ENCODE assay signal across 1 cellular context in the genomic region with DNA sequence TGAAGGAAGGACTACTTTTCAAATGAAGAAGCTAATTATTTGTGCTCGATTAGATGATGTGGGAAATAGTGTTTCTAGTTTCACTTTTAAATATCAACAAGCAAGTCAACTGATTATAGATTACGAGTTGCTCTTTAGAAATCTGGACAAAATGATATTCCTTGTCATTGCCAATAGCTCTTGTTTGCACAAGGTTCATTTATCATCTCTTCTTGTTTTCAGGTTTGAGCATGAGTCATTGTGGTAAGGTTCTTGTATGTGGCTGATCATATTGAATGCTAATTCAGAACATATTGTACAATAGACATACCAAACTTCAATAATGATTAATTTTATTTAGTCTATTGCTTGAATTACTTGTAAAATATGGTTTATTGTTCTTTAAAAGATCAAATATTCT.
A peak's percentile ranks its signal among the peaks of the same experiment; 100 is the strongest.
TF ChIP-seq lines count a peak whose summit lies in the region.

No MANE protein-coding gene starts in this region.

TF ChIP-seq in SK-N-SH, 30 proteins besides CTCF, POLR2A, EP300 and RAD21 (continued from another document):
- peak; percentile 37; the same call in 1 of the 2 replicates for TF ChIP-seq JUND (IDR thresholded peaks at IDR 0.05)
- no peak for TF ChIP-seq POLR2AphosphoS5 (IDR thresholded peaks at IDR 0.05; ENCODE audit: low read depth, low read length)
- no peak for TF ChIP-seq NRF1 (IDR thresholded peaks at IDR 0.05; ENCODE audit: low read depth, low read length)
- TF ChIP-seq TCF12 (IDR thresholded peaks at IDR 0.05) = peak; percentile 66
- TF ChIP-seq, protein P1, sequence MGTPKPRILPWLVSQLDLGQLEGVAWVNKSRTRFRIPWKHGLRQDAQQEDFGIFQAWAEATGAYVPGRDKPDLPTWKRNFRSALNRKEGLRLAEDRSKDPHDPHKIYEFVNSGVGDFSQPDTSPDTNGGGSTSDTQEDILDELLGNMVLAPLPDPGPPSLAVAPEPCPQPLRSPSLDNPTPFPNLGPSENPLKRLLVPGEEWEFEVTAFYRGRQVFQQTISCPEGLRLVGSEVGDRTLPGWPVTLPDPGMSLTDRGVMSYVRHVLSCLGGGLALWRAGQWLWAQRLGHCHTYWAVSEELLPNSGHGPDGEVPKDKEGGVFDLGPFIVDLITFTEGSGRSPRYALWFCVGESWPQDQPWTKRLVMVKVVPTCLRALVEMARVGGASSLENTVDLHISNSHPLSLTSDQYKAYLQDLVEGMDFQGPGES (IDR thresholded peaks at IDR 0.05; ENCODE audit: low read depth, low read length) = no peak
- TF ChIP-seq RCOR1 (IDR thresholded peaks at IDR 0.05; ENCODE audit: low read length) = no peak
- TF ChIP-seq FOSL2 (IDR thresholded peaks at IDR 0.05; ENCODE audit: borderline replicate concordance, low read depth) = peak; percentile 15; the same call in 1 of the 2 replicates
- no peak; the same call in 1 of the 2 replicates for TF ChIP-seq NFIC (IDR thresholded peaks at IDR 0.05; ENCODE audit: borderline replicate concordance)
- no peak for TF ChIP-seq MEF2A (IDR thresholded peaks at IDR 0.05; ENCODE audit: borderline replicate concordance, low read depth)
- no peak for TF ChIP-seq FOXM1 (IDR thresholded peaks at IDR 0.05; ENCODE audit: low read depth)
- TF ChIP-seq, protein P2, sequence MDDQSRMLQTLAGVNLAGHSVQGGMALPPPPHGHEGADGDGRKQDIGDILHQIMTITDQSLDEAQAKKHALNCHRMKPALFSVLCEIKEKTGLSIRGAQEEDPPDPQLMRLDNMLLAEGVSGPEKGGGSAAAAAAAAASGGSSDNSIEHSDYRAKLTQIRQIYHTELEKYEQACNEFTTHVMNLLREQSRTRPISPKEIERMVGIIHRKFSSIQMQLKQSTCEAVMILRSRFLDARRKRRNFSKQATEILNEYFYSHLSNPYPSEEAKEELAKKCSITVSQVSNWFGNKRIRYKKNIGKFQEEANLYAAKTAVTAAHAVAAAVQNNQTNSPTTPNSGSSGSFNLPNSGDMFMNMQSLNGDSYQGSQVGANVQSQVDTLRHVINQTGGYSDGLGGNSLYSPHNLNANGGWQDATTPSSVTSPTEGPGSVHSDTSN (IDR thresholded peaks at IDR 0.05) = peak; percentile 53; the same call in 1 of the 2 replicates
- TF ChIP-seq RFX5 (IDR thresholded peaks at IDR 0.05; ENCODE audit: low read length) = no peak
- no peak for TF ChIP-seq FOXJ3 (CRISPR knock-in tag; IDR thresholded peaks at IDR 0.05)
- TF ChIP-seq, protein P3, sequence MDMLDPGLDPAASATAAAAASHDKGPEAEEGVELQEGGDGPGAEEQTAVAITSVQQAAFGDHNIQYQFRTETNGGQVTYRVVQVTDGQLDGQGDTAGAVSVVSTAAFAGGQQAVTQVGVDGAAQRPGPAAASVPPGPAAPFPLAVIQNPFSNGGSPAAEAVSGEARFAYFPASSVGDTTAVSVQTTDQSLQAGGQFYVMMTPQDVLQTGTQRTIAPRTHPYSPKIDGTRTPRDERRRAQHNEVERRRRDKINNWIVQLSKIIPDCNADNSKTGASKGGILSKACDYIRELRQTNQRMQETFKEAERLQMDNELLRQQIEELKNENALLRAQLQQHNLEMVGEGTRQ (IDR thresholded peaks at IDR 0.05; ENCODE audit: borderline replicate concordance, low read depth, low read length) = no peak
- no peak for TF ChIP-seq RXRA (IDR thresholded peaks at IDR 0.05; ENCODE audit: borderline replicate concordance, low read depth)
- TF ChIP-seq, protein P4, sequence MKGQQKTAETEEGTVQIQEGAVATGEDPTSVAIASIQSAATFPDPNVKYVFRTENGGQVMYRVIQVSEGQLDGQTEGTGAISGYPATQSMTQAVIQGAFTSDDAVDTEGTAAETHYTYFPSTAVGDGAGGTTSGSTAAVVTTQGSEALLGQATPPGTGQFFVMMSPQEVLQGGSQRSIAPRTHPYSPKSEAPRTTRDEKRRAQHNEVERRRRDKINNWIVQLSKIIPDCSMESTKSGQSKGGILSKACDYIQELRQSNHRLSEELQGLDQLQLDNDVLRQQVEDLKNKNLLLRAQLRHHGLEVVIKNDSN (IDR thresholded peaks at IDR 0.05; ENCODE audit: borderline replicate concordance, low read depth) = no peak
- no peak for TF ChIP-seq TAF1 (IDR thresholded peaks at IDR 0.05; ENCODE audit: borderline replicate concordance, low read depth, low read length)
- TF ChIP-seq, protein P5, sequence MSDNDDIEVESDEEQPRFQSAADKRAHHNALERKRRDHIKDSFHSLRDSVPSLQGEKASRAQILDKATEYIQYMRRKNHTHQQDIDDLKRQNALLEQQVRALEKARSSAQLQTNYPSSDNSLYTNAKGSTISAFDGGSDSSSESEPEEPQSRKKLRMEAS (IDR thresholded peaks at IDR 0.05; ENCODE audit: low read depth) = no peak
- TF ChIP-seq ELF1 (IDR thresholded peaks at IDR 0.05) = no peak
- no peak for TF ChIP-seq MXI1 (IDR thresholded peaks at IDR 0.05; ENCODE audit: low read depth, low read length)
